Comparison of ENCODE assay signal across 8 cellular contexts in the genomic region with DNA sequence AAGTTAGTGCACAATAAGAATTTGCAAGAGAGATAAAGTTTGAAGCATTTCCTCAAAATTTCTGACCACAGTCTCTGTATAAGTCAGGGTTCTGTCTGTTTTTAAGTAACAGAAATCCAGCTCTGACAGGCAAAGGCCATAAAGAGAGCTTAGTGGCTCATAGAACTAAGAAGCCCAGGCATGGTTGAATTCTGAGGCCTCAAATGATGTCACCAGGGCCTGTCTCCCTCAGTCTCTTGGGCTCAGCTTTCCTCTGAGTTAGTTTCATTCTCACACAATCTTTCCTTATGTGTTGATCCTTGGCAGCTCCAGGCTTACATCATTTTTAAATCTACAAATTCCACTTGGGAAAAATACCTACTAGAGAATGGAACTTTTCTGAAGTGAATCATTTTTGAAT.
DNase-seq lines count a peak whose midpoint lies in the region; ATAC-seq, FAIRE-seq and TF ChIP-seq lines count a peak whose summit lies in the region.

No MANE protein-coding gene starts in this region.

- no peak overlapping the region for H3K9ac ChIP-seq in GM12878 (ENCODE audit: control insufficient read depth, insufficient read depth, low read length)

- no peaks in the 10 kb centered on the region for H3K9me3 ChIP-seq in GM12878 (replicated peaks; ENCODE audit: control insufficient read depth, insufficient read depth, low read length)

- in situ Hi-C loops in GM12878 (cut with MboI), result no loop called here

- CTCF ChIA-PET in GM12878 (lab: Yijun Ruan, JAX), result interaction anchor here (0.7 to 1.4 kb wide), 4 partner anchors 45 to 374 kb away, joined by 3 read pairs; no protein-coding TSS in a partner anchor

- peak; percentile 20; the same call in 1 of the 2 replicates for TF ChIP-seq RAD21 in GM12878 (IDR thresholded peaks at IDR 0.05; ENCODE audit: insufficient read depth, low read depth, low read length)

- H3K4me1 ChIP-seq in GM12878 (ENCODE audit: control insufficient read depth, insufficient read depth, low read length), result peaks cover 40% of the 10 kb centered on the region

- H3K4me2 ChIP-seq in GM12878 (ENCODE audit: control insufficient read depth, insufficient read depth), result peak overlapping the region; percentile 35; the same call in 1 of the 2 replicates

- no peak overlapping the region for H3K4me3 ChIP-seq in GM12878
- no peak overlapping the region for H3K4me3 ChIP-seq in dorsolateral prefrontal cortex

- RAD21 ChIA-PET in GM12878 (lab: Charles Lee; ENCODE audit: unreplicated experiment), result interaction anchor here (0.6 to 4.3 kb wide), 15 partner anchors 18 to 175 kb away, joined by 3 to 35 read pairs (median 6); partner anchors contain the start of gene ATP2B1

- no peaks in the 10 kb centered on the region for H3K79me2 ChIP-seq in GM12878 (ENCODE audit: control insufficient read depth, insufficient read depth, low read length)

- peak overlapping the region; percentile 99 for H3K27ac ChIP-seq in GM12878 (ENCODE audit: control insufficient read depth, insufficient read depth)
- no peak overlapping the region for H3K27ac ChIP-seq in dorsolateral prefrontal cortex

- no peak for TF ChIP-seq POLR2A in GM12878 (IDR thresholded peaks at IDR 0.05; ENCODE audit: low read depth, low read length)

- no peak overlapping the region; the same call in 1 of the 2 replicates for H2AFZ ChIP-seq in GM12878 (ENCODE audit: control insufficient read depth, low read depth, low read length)

- TF ChIP-seq EP300 in GM12878 (IDR thresholded peaks at IDR 0.05; ENCODE audit: borderline replicate concordance in 1 of 2, control insufficient read depth in 1 of 2, low read depth in 2 of 2, low read length in 2 of 2), result peak; percentile 60 to 64; a peak in 2 of 4 replicates

- SMC1A ChIA-PET in GM12878 (lab: Charles Lee; ENCODE audit: uncharacterized antibody, unreplicated experiment), result interaction anchor here (0.8 to 6.4 kb wide), 17 partner anchors 12 to 361 kb away, joined by 3 to 49 read pairs (median 6); partner anchors contain the start of gene ATP2B1

- intact Hi-C loops in GM12878 (cut with micrococcal nuclease; ENCODE audit: unreplicated experiment) (loop anchor here (1.0 to 5.0 kb wide), 8 partner anchors 45 to 340 kb away; no protein-coding TSS in a partner anchor), head of caudate nucleus (cut with DNase I) (no loop called here), dorsolateral prefrontal cortex (cut with DNase I) (no loop called here)

- H3K27me3 ChIP-seq in GM12878 (replicated peaks in 1 of 2; ENCODE audit: control insufficient read depth in 2 of 2, insufficient read depth in 2 of 2, low read length in 1 of 2), result no peaks in the 10 kb centered on the region
- H3K27me3 ChIP-seq in dorsolateral prefrontal cortex, result no peaks in the 10 kb centered on the region

- no peak for TF ChIP-seq CTCF in GM12878 (IDR thresholded peaks at IDR 0.05 in 2 of 3, conservative IDR thresholded peaks at IDR 0.05 in 1 of 3; ENCODE audit: control insufficient read depth in 2 of 3, extremely low read depth in 1 of 3, insufficient read depth in 1 of 3, low read depth in 3 of 3, low read length in 3 of 3)
- no peak for TF ChIP-seq CTCF in dorsolateral prefrontal cortex (IDR thresholded peaks at IDR 0.05 in 54 of 56, conservative IDR thresholded peaks at IDR 0.05 in 2 of 56; ENCODE audit: low read depth in 1 of 56, partially characterized antibody in 56 of 56)

- POLR2A ChIA-PET in GM12878 (lab: Charles Lee), result interaction anchor here (0.6 to 2.4 kb wide), 6 partner anchors 18 to 173 kb away, joined by 3 to 12 read pairs (median 4); partner anchors contain the start of gene ATP2B1

- H4K20me1 ChIP-seq in GM12878 (ENCODE audit: control insufficient read depth, insufficient read depth), result no peaks in the 10 kb centered on the region

- ATAC-seq in GM18867 (IDR thresholded peaks at IDR 0.05; ENCODE audit: unreplicated experiment) (peak; percentile 35), HG03103 (IDR thresholded peaks at IDR 0.05; ENCODE audit: low read depth, unreplicated experiment) (peak; percentile 36), GM12878 (peak; percentile 80)

- DNase-seq in AG08395 (ENCODE audit: low spot score), result peak; percentile 38
- DNase-seq in GM12878 (ENCODE audit: low read depth, low spot score), result peak; percentile 55
- no peak for DNase-seq in head of caudate nucleus
- no peak for DNase-seq in dorsolateral prefrontal cortex
- no peak for DNase-seq in NCI-H510A (lab: John Stamatoyannopoulos, UW)
- DNase-seq in SHP77 (lab: John Stamatoyannopoulos, UW), result no peak

- H3K36me3 ChIP-seq in GM12878 (ENCODE audit: control insufficient read depth in 2 of 2, insufficient read depth in 2 of 2, low read length in 1 of 2), result no peaks in the 10 kb centered on the region

- no TSS peak for BruUV-seq in GM12878 (replicated peaks; lab: Mats Ljungman, UMichigan)

- no peak for FAIRE-seq in GM12878 (lab: Jason Lieb, UNC)

TF ChIP-seq in GM12878, 131 proteins besides CTCF, POLR2A, EP300 and RAD21 (continues in another document):
- peak; percentile 60; the same call in 1 of the 2 replicates for TF ChIP-seq MEF2A (IDR thresholded peaks at IDR 0.05; ENCODE audit: insufficient read depth, low read depth, low read length)
- peak; percentile 58; the same call in 1 of the 2 replicates for TF ChIP-seq YY1 (IDR thresholded peaks at IDR 0.05; ENCODE audit: low read depth, low read length)
- TF ChIP-seq CBX5 (IDR thresholded peaks at IDR 0.05; ENCODE audit: low read depth), result peak; percentile 86; the same call in 1 of the 2 replicates
- peak; percentile 43; the same call in 1 of the 2 replicates for TF ChIP-seq IRF4 (IDR thresholded peaks at IDR 0.05; ENCODE audit: low read depth, low read length)
- TF ChIP-seq RUNX3 (IDR thresholded peaks at IDR 0.05; ENCODE audit: low read length), result peak; percentile 92
- TF ChIP-seq BCL11A (IDR thresholded peaks at IDR 0.05; ENCODE audit: low read depth, low read length), result peak; percentile 85
- no peak for TF ChIP-seq ZBTB11 (CRISPR knock-in tag; IDR thresholded peaks at IDR 0.05)
- peak; percentile 59; the same call in 1 of the 2 replicates for TF ChIP-seq PAX5 (IDR thresholded peaks at IDR 0.05; ENCODE audit: borderline replicate concordance, low read depth, low read length)
- peak; percentile 73 for TF ChIP-seq BCL3 (IDR thresholded peaks at IDR 0.05; ENCODE audit: borderline replicate concordance, insufficient read depth, low read depth, low read length, poor library complexity, severe bottlenecking)
- TF ChIP-seq MEF2B (IDR thresholded peaks at IDR 0.05; ENCODE audit: partially characterized antibody, poor library complexity, severe bottlenecking), result peak; percentile 47
- no peak for TF ChIP-seq SP1 (IDR thresholded peaks at IDR 0.05; ENCODE audit: low read depth, low read length)
- TF ChIP-seq RELB (IDR thresholded peaks at IDR 0.05; ENCODE audit: low read depth), result 0 out of 2 replicates have a peak, but pooled peaks have one; percentile 37

Comparison
In these comparisons a context has a peak if more than half of its experiments do, and no peak if none do; other contexts are left out.
1. DNase-seq: peak in AG08395 (single experiment) and GM12878 (single experiment); none in head of caudate nucleus (0 of 42), dorsolateral prefrontal cortex (0 of 10), NCI-H510A (single experiment) and SHP77 (0 of 2).
2. Peak in every context shown above with its lines, with median percentiles within 50 percentile points of each other: ATAC-seq.